Comparison of ENCODE assay signal across 1 cellular context in the genomic region with DNA sequence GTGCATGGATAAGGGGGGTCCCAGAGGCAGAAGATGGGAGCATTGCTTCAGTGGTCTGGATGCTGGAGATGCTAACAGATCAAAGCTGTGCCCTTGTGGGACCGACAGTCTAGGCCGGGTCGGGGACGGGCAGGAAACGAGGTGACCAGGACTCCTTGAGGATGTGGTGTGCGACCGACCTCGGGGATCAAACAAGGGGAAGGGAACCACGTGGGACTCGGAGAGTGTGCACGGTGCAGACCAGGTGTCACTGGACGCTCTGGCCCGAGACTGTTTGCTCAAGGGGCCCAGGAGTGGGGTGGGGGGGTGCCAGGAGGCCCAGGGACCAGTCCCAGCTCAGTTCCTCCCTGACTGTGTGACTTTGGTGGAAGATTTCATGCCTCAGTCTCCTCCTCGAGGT.
A peak's percentile ranks its signal among the peaks of the same experiment; 100 is the strongest.
TF ChIP-seq lines count a peak whose summit lies in the region.

No MANE protein-coding gene starts in this region.

TF ChIP-seq in K562, 482 proteins besides CTCF, POLR2A, EP300 and RAD21 (continues in another document):
- 0 out of 2 replicates have a peak, but pooled peaks have one; percentile 27 for TF ChIP-seq MYC (IDR thresholded peaks at IDR 0.05; ENCODE audit: low read depth, low read length)
- no peak for TF ChIP-seq MYC (CRISPR knock-in tag; IDR thresholded peaks at IDR 0.05; ENCODE audit: borderline replicate concordance, low read depth)
- TF ChIP-seq ZNF24 (IDR thresholded peaks at IDR 0.05), result no peak
- no peak for TF ChIP-seq DACH1 (IDR thresholded peaks at IDR 0.05; ENCODE audit: partially characterized antibody)
- TF ChIP-seq, protein P1, sequence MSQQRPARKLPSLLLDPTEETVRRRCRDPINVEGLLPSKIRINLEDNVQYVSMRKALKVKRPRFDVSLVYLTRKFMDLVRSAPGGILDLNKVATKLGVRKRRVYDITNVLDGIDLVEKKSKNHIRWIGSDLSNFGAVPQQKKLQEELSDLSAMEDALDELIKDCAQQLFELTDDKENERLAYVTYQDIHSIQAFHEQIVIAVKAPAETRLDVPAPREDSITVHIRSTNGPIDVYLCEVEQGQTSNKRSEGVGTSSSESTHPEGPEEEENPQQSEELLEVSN (IDR thresholded peaks at IDR 0.05; ENCODE audit: borderline replicate concordance in 1 of 2, extremely low read depth in 1 of 2, insufficient read depth in 1 of 2, insufficient read length in 1 of 2, low read depth in 1 of 2, low read length in 1 of 2, poor library complexity in 1 of 2, severe bottlenecking in 1 of 2), result peak in 1 of 2 experiments; percentile 25
- TF ChIP-seq TCF3 (CRISPR knock-in tag; IDR thresholded peaks at IDR 0.05), result no peak
- TF ChIP-seq HMGN3 (IDR thresholded peaks at IDR 0.05; ENCODE audit: borderline replicate concordance, extremely low read depth, insufficient read length, low read depth, low read length), result no peak
- TF ChIP-seq L3MBTL2 (IDR thresholded peaks at IDR 0.05), result no peak
- no peak for TF ChIP-seq MBD2 (IDR thresholded peaks at IDR 0.05; ENCODE audit: borderline replicate concordance, low read depth)
- TF ChIP-seq SIN3A (IDR thresholded peaks at IDR 0.05; ENCODE audit: borderline replicate concordance in 2 of 2, control insufficient read depth in 1 of 2, low read depth in 2 of 2, low read length in 2 of 2), result no peak
- TF ChIP-seq, protein P2, sequence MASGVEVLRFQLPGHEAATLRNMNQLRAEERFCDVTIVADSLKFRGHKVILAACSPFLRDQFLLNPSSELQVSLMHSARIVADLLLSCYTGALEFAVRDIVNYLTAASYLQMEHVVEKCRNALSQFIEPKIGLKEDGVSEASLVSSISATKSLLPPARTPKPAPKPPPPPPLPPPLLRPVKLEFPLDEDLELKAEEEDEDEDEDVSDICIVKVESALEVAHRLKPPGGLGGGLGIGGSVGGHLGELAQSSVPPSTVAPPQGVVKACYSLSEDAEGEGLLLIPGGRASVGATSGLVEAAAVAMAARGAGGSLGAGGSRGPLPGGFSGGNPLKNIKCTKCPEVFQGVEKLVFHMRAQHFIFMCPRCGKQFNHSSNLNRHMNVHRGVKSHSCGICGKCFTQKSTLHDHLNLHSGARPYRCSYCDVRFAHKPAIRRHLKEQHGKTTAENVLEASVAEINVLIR (CRISPR knock-in tag; IDR thresholded peaks at IDR 0.05), result no peak
- TF ChIP-seq NR4A1 (CRISPR knock-in tag; IDR thresholded peaks at IDR 0.05), result no peak
- TF ChIP-seq NR4A1 (tag; IDR thresholded peaks at IDR 0.05), result no peak
- TF ChIP-seq, protein P3, sequence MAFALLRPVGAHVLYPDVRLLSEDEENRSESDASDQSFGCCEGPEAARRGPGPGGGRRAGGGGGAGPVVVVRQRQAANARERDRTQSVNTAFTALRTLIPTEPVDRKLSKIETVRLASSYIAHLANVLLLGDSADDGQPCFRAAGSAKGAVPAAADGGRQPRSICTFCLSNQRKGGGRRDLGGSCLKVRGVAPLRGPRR (CRISPR knock-in tag; IDR thresholded peaks at IDR 0.05), result no peak
- no peak for TF ChIP-seq ADNP (tag; IDR thresholded peaks at IDR 0.05)
- TF ChIP-seq, protein P4, sequence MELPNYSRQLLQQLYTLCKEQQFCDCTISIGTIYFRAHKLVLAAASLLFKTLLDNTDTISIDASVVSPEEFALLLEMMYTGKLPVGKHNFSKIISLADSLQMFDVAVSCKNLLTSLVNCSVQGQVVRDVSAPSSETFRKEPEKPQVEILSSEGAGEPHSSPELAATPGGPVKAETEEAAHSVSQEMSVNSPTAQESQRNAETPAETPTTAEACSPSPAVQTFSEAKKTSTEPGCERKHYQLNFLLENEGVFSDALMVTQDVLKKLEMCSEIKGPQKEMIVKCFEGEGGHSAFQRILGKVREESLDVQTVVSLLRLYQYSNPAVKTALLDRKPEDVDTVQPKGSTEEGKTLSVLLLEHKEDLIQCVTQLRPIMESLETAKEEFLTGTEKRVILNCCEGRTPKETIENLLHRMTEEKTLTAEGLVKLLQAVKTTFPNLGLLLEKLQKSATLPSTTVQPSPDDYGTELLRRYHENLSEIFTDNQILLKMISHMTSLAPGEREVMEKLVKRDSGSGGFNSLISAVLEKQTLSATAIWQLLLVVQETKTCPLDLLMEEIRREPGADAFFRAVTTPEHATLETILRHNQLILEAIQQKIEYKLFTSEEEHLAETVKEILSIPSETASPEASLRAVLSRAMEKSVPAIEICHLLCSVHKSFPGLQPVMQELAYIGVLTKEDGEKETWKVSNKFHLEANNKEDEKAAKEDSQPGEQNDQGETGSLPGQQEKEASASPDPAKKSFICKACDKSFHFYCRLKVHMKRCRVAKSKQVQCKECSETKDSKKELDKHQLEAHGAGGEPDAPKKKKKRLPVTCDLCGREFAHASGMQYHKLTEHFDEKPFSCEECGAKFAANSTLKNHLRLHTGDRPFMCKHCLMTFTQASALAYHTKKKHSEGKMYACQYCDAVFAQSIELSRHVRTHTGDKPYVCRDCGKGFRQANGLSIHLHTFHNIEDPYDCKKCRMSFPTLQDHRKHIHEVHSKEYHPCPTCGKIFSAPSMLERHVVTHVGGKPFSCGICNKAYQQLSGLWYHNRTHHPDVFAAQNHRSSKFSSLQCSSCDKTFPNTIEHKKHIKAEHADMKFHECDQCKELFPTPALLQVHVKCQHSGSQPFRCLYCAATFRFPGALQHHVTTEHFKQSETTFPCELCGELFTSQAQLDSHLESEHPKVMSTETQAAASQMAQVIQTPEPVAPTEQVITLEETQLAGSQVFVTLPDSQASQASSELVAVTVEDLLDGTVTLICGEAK (IDR thresholded peaks at IDR 0.05), result no peak
- TF ChIP-seq, protein P4 (CRISPR knock-in tag; IDR thresholded peaks at IDR 0.05), result no peak
- TF ChIP-seq, protein P5, sequence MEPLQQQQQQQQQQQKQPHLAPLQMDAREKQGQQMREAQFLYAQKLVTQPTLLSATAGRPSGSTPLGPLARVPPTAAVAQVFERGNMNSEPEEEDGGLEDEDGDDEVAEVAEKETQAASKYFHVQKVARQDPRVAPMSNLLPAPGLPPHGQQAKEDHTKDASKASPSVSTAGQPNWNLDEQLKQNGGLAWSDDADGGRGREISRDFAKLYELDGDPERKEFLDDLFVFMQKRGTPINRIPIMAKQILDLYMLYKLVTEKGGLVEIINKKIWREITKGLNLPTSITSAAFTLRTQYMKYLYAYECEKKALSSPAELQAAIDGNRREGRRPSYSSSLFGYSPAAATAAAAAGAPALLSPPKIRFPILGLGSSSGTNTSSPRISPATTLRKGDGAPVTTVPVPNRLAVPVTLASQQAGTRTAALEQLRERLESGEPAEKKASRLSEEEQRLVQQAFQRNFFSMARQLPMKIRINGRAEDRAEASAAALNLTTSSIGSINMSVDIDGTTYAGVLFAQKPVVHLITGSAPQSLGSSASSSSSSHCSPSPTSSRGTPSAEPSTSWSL (CRISPR knock-in tag; IDR thresholded peaks at IDR 0.05; ENCODE audit: borderline replicate concordance), result no peak
- TF ChIP-seq SRSF1 (IDR thresholded peaks at IDR 0.05; ENCODE audit: low read depth, low read length), result no peak
- no peak for TF ChIP-seq TBL1XR1 (IDR thresholded peaks at IDR 0.05; ENCODE audit: low read length in 2 of 2)
- TF ChIP-seq PHF8 (IDR thresholded peaks at IDR 0.05; ENCODE audit: borderline replicate concordance, low read length), result no peak
- no peak for TF ChIP-seq CBX2 (IDR thresholded peaks at IDR 0.05; ENCODE audit: insufficient read depth, low read length, poor library complexity, severe bottlenecking)
- TF ChIP-seq RBM25 (IDR thresholded peaks at IDR 0.05; ENCODE audit: low read depth, low read length, severe bottlenecking), result peak; percentile 19
- TF ChIP-seq NBN (IDR thresholded peaks at IDR 0.05; ENCODE audit: low read depth), result no peak
- TF ChIP-seq JUN (IDR thresholded peaks at IDR 0.05; ENCODE audit: borderline replicate concordance, low read depth, low read length), result no peak
- TF ChIP-seq JUN (CRISPR knock-in tag; IDR thresholded peaks at IDR 0.05; ENCODE audit: borderline replicate concordance), result no peak
- TF ChIP-seq ZNF740 (CRISPR knock-in tag; IDR thresholded peaks at IDR 0.05), result no peak
- no peak for TF ChIP-seq ZNF740 (tag; IDR thresholded peaks at IDR 0.05)
- TF ChIP-seq POLR2G (IDR thresholded peaks at IDR 0.05; ENCODE audit: low read depth, low read length), result 0 out of 2 replicates have a peak, but pooled peaks have one; percentile 26
- no peak for TF ChIP-seq POLR2AphosphoS5 (IDR thresholded peaks at IDR 0.05; ENCODE audit: control insufficient read depth, insufficient read depth, low read depth, low read length)
- TF ChIP-seq, protein P6, sequence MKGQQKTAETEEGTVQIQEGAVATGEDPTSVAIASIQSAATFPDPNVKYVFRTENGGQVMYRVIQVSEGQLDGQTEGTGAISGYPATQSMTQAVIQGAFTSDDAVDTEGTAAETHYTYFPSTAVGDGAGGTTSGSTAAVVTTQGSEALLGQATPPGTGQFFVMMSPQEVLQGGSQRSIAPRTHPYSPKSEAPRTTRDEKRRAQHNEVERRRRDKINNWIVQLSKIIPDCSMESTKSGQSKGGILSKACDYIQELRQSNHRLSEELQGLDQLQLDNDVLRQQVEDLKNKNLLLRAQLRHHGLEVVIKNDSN (CRISPR knock-in tag; IDR thresholded peaks at IDR 0.05), result peak; percentile 53
- 0 out of 2 replicates have a peak, but pooled peaks have one; percentile 46 for TF ChIP-seq ETS1 (conservative IDR thresholded peaks at IDR 0.05; ENCODE audit: control insufficient read depth, low read depth, low read length)
- no peak for TF ChIP-seq BDP1 (IDR thresholded peaks at IDR 0.05; ENCODE audit: insufficient read depth, insufficient read length)
- no peak for TF ChIP-seq SREBF1 (IDR thresholded peaks at IDR 0.05; ENCODE audit: borderline replicate concordance, low read depth, low read length)
- no peak for TF ChIP-seq KLF13 (tag; IDR thresholded peaks at IDR 0.05; ENCODE audit: borderline replicate concordance, low read depth)
- TF ChIP-seq RBFOX2 (IDR thresholded peaks at IDR 0.05; ENCODE audit: low read depth, low read length), result peak; percentile 19; the same call in 1 of the 2 replicates
- no peak for TF ChIP-seq CBFA2T2 (conservative IDR thresholded peaks at IDR 0.05)
- no peak for TF ChIP-seq MBD1 (CRISPR knock-in tag; IDR thresholded peaks at IDR 0.05)
- TF ChIP-seq LEF1 (IDR thresholded peaks at IDR 0.05), result no peak
